In genomic region chr5:72015103-72015548, GRCh38 we compare ENCODE assay signal across 1 cellular context.
TF ChIP-seq lines count a peak whose summit lies in the region.

No MANE protein-coding gene starts in this region.

TF ChIP-seq in HepG2, 621 proteins besides CTCF, POLR2A, EP300 and RAD21 (continued from another document):
- TF ChIP-seq ZNF280D (CRISPR knock-in tag; IDR thresholded peaks at IDR 0.05) = no peak
- no peak for TF ChIP-seq GRHL1 (CRISPR knock-in tag; conservative IDR thresholded peaks at IDR 0.05)
- TF ChIP-seq RXRA (CRISPR knock-in tag; IDR thresholded peaks at IDR 0.05) = no peak
- TF ChIP-seq ELF1 (CRISPR knock-in tag; IDR thresholded peaks at IDR 0.05) = 0 out of 2 replicates have a peak, but pooled peaks have one; percentile 31
- TF ChIP-seq MLX (CRISPR knock-in tag; IDR thresholded peaks at IDR 0.05) = no peak
- peak; percentile 63 for TF ChIP-seq NFYC (CRISPR knock-in tag; IDR thresholded peaks at IDR 0.05)
- TF ChIP-seq ATF2 (CRISPR knock-in tag; IDR thresholded peaks at IDR 0.05) = no peak
- TF ChIP-seq FOSL2 (CRISPR knock-in tag; IDR thresholded peaks at IDR 0.05) = peak; percentile 18; the same call in 1 of the 2 replicates
